Comparison of ENCODE assay signal across 17 cellular contexts in genomic region chr2:77520981-77521380, GRCh38. TPM values are rescaled to one million over a fixed set of nuclear protein-coding genes. Genes with fewer than 3 reads are reported as not detected.
DNase-seq lines count a peak whose midpoint lies in the region; ATAC-seq and TF ChIP-seq lines count a peak whose summit lies in the region.
"Had no signal": no experiment of that assay in that cellular context is flagged by ENCODE, and none has a peak within 500 bp of the region (broad histone marks: within the 10 kb centered on the region; RNA-seq: fewer than 3 reads in every experiment).

No MANE protein-coding gene starts in this region.

- TF ChIP-seq EP300 in SK-N-SH (IDR thresholded peaks at IDR 0.05; ENCODE audit: borderline replicate concordance in 1 of 2, low read depth in 1 of 2, low read length in 1 of 2), result no peak

- no peak overlapping the region for H2AFZ ChIP-seq in SK-N-SH (ENCODE audit: low read depth)

- H3K9ac ChIP-seq in SK-N-SH, result no peak overlapping the region

- no peaks in the 10 kb centered on the region for H3F3A ChIP-seq in SK-N-SH (replicated peaks; ENCODE audit: insufficient read depth)

- TF ChIP-seq POLR2A in erythroblast (IDR thresholded peaks at IDR 0.05; ENCODE audit: low read length), result no peak

- no peak for TF ChIP-seq CTCF in SK-N-SH (IDR thresholded peaks at IDR 0.05)

- peak overlapping the region in 1 of 2 experiments; percentile 51; a peak in 2 of 4 replicates for H3K4me3 ChIP-seq in SK-N-SH (ENCODE audit: low read depth in 2 of 2, low read length in 1 of 2)
- H3K4me3 ChIP-seq: lung had no signal

- H3K9me3 ChIP-seq in SK-N-SH, result no peaks in the 10 kb centered on the region
- H3K9me3 ChIP-seq: neutrophil had no signal

- H3K9me2 ChIP-seq in SK-N-SH, result no peaks in the 10 kb centered on the region

- H3K27ac ChIP-seq in SK-N-SH (ENCODE audit: low read depth in 2 of 2, low read length in 1 of 2), result peak overlapping the region in 1 of 2 experiments; percentile 94; a peak in 2 of 4 replicates
- H3K27ac ChIP-seq: neutrophil, WERI-Rb-1 had no signal

- WGBS in SK-N-SH (ENCODE audit: low lambda C conversion rate), result 0% methylated on average over 5 of the region's 5 CpGs

- ATAC-seq in SK-N-SH treated with all-trans-retinoic acid at 6 μM for 48 hours (no peak), HG03354 (IDR thresholded peaks at IDR 0.05; ENCODE audit: poor library complexity, severe bottlenecking, unreplicated experiment) (no peak)
- ATAC-seq: Panc1 had no signal

- H3K27me3 ChIP-seq in SK-N-SH (ENCODE audit: insufficient read depth), result no peaks in the 10 kb centered on the region
- H3K27me3 ChIP-seq: neutrophil had no signal

- POLR2A ChIA-PET in SK-N-SH (lab: Yijun Ruan, JAX), result interaction anchor here (0.9 to 2.1 kb wide), 2 partner anchors 828 to 853 kb away, joined by 5 to 7 read pairs; no protein-coding TSS in a partner anchor

- no peaks in the 10 kb centered on the region for H3K79me2 ChIP-seq in SK-N-SH (ENCODE audit: insufficient read depth)

- DNase-seq in SK-N-SH (peak; percentile 9), erythroblast (lab: John Stamatoyannopoulos, UW) (peak; percentile 39 to 65), left kidney (ENCODE audit: low read depth, low spot score) (peak; percentile 41), superior temporal gyrus (ENCODE audit: extremely low spot score) (peak; percentile 49), glomerular visceral epithelial cell (ENCODE audit: extremely low spot score) (no peak)
- no peak for DNase-seq in activated CD8-positive, alpha-beta memory T cell treated with anti-CD3 and anti-CD28 coated beads, Interleukin-2, amount 50 U/mL, for 48 hours
- DNase-seq: 8988T, amniotic stem cell, NCI-H2029, NCI-H524, trophoblast cell, WERI-Rb-1 had no signal

- CTCF ChIA-PET in SK-N-SH (lab: Yijun Ruan, JAX), result interaction anchor here (0.9 to 4.7 kb wide), 5 partner anchors 15 to 1791 kb away, joined by 3 to 23 read pairs (median 5); no protein-coding TSS in a partner anchor

- no peak overlapping the region for H3K4me2 ChIP-seq in SK-N-SH

- H4K20me1 ChIP-seq in SK-N-SH (ENCODE audit: insufficient read depth), result no peaks in the 10 kb centered on the region

- no peaks in the 10 kb centered on the region; a peak in 2 of 4 replicates for H3K4me1 ChIP-seq in SK-N-SH (ENCODE audit: control insufficient read depth in 1 of 2, insufficient read depth in 2 of 2, low read depth in 1 of 2, low read length in 1 of 2)

- no peak for TF ChIP-seq RAD21 in SK-N-SH (IDR thresholded peaks at IDR 0.05; ENCODE audit: low read length)

- no peaks in the 10 kb centered on the region for H3K36me3 ChIP-seq in SK-N-SH (replicated peaks in 1 of 2; ENCODE audit: control insufficient read depth in 1 of 2, insufficient read depth in 2 of 2, low read length in 1 of 2)
- H3K36me3 ChIP-seq: neutrophil, WERI-Rb-1 had no signal

TF ChIP-seq in SK-N-SH, 30 proteins besides CTCF, POLR2A, EP300 and RAD21 (continues in another document):
- no peak for TF ChIP-seq TCF12 (IDR thresholded peaks at IDR 0.05)
- no peak for TF ChIP-seq USF2 (IDR thresholded peaks at IDR 0.05; ENCODE audit: borderline replicate concordance, low read depth, low read length)
- TF ChIP-seq TAF1 (IDR thresholded peaks at IDR 0.05; ENCODE audit: borderline replicate concordance, low read depth, low read length), result no peak
- no peak for TF ChIP-seq ELF1 (IDR thresholded peaks at IDR 0.05)
- TF ChIP-seq NFIC (IDR thresholded peaks at IDR 0.05; ENCODE audit: borderline replicate concordance), result no peak
- no peak for TF ChIP-seq RXRA (IDR thresholded peaks at IDR 0.05; ENCODE audit: borderline replicate concordance, low read depth)
- TF ChIP-seq, protein P1, sequence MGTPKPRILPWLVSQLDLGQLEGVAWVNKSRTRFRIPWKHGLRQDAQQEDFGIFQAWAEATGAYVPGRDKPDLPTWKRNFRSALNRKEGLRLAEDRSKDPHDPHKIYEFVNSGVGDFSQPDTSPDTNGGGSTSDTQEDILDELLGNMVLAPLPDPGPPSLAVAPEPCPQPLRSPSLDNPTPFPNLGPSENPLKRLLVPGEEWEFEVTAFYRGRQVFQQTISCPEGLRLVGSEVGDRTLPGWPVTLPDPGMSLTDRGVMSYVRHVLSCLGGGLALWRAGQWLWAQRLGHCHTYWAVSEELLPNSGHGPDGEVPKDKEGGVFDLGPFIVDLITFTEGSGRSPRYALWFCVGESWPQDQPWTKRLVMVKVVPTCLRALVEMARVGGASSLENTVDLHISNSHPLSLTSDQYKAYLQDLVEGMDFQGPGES (IDR thresholded peaks at IDR 0.05; ENCODE audit: low read depth, low read length), result no peak
- TF ChIP-seq FOXM1 (IDR thresholded peaks at IDR 0.05; ENCODE audit: low read depth), result no peak
- TF ChIP-seq SMC3 (IDR thresholded peaks at IDR 0.05; ENCODE audit: low read depth, low read length), result no peak
- no peak for TF ChIP-seq GABPA (IDR thresholded peaks at IDR 0.05; ENCODE audit: low read depth)
- no peak for TF ChIP-seq GATA2 (CRISPR knock-in tag; IDR thresholded peaks at IDR 0.05)
- TF ChIP-seq MXI1 (IDR thresholded peaks at IDR 0.05; ENCODE audit: low read depth, low read length), result no peak

TF ChIP-seq in SK-N-SH treated with all-trans-retinoic acid at 6 μM for 48 hours, 23 proteins besides CTCF, POLR2A, EP300 and RAD21:
- TF ChIP-seq, protein P2, sequence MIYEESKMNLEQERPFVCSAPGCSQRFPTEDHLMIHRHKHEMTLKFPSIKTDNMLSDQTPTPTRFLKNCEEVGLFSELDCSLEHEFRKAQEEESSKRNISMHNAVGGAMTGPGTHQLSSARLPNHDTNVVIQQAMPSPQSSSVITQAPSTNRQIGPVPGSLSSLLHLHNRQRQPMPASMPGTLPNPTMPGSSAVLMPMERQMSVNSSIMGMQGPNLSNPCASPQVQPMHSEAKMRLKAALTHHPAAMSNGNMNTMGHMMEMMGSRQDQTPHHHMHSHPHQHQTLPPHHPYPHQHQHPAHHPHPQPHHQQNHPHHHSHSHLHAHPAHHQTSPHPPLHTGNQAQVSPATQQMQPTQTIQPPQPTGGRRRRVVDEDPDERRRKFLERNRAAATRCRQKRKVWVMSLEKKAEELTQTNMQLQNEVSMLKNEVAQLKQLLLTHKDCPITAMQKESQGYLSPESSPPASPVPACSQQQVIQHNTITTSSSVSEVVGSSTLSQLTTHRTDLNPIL (CRISPR knock-in tag; IDR thresholded peaks at IDR 0.05; ENCODE audit: low read depth), result no peak
- TF ChIP-seq ESRRG (CRISPR knock-in tag; IDR thresholded peaks at IDR 0.05) (no peak), ZNF565 (CRISPR knock-in tag; conservative IDR thresholded peaks at IDR 0.05; ENCODE audit: low read depth) (no peak), ZFP30 (CRISPR knock-in tag; IDR thresholded peaks at IDR 0.05) (no peak), TCF4 (CRISPR knock-in tag; IDR thresholded peaks at IDR 0.05; ENCODE audit: borderline replicate concordance) (no peak)

RNA-seq across cellular contexts. Expression of gene LRRTM4, which starts 1.2 kb away (rescaled TPM):
- 0.10 and 0.39 TPM in 2 replicates for polyA plus RNA-seq in SK-N-SH (2012; rRNA removed)
- 0.42 and 0.51 TPM in 2 replicates for polyA plus RNA-seq in SK-N-SH (2012; cell fraction: cytosol; rRNA removed)
- 0.08 and 0.12 TPM in 2 replicates for polyA plus RNA-seq in SK-N-SH (2012; cell fraction: nucleus; rRNA removed)

Comparison
In these comparisons a context has a peak if more than half of its experiments do, and no peak if none do; other contexts are left out.
1. DNase-seq: peak in SK-N-SH (single experiment), erythroblast (2 of 2), left kidney (single experiment) and superior temporal gyrus (single experiment); none in glomerular visceral epithelial cell (single experiment) and activated CD8-positive, alpha-beta memory T cell treated with anti-CD3 and anti-CD28 coated beads, Interleukin-2, amount 50 U/mL, for 48 hours (single experiment).